In genomic region chr12:46472893-46473633, GRCh38 we compare ENCODE assay signal across 8 cellular contexts.
A peak's percentile ranks its signal among the peaks of the same experiment; 100 is the strongest.
DNase-seq lines count a peak whose midpoint lies in the region; TF ChIP-seq lines count a peak whose summit lies in the region.

No MANE protein-coding gene starts in this region.

- peaks cover 5 to 6% of the 10 kb centered on the region in 2 experiments for H3K4me1 ChIP-seq in trophoblast cell (ENCODE audit: control insufficient read depth in 1 of 2, insufficient read depth in 2 of 2, low read length in 2 of 2)

- no peak overlapping the region for H2AK5ac ChIP-seq in trophoblast cell (ENCODE audit: low read length)

- no peak overlapping the region for H2AFZ ChIP-seq in trophoblast cell (ENCODE audit: insufficient read depth, low read length, poor library complexity)

- in situ Hi-C loops in brain microvascular endothelial cell (cut with HindIII; ENCODE audit: low pct_ligation_motif_present, low sequenced_read_pairs) = no loop called here

- CTCF ChIA-PET in Calu3 (lab: Charles Lee) = no interaction called here

- peaks cover 47% of the 10 kb centered on the region for H3K4me1 Mint-ChIP-seq in Calu3 (ENCODE audit: low read depth, unreplicated experiment)

- H3K9ac ChIP-seq in trophoblast cell (ENCODE audit: low read length) = no peak overlapping the region

- H3K36me3 ChIP-seq in brain microvascular endothelial cell (replicated peaks) (no peaks in the 10 kb centered on the region), trophoblast cell (ENCODE audit: control insufficient read depth in 1 of 2, insufficient read depth in 2 of 2, low read length in 2 of 2) (no peaks in the 10 kb centered on the region)

- no peak overlapping the region for H3K14ac ChIP-seq in trophoblast cell (ENCODE audit: low read length)

- H3K79me2 ChIP-seq in trophoblast cell (ENCODE audit: control insufficient read depth, insufficient read depth, low read length, poor library complexity) = no peaks in the 10 kb centered on the region

- H2BK12ac ChIP-seq in trophoblast cell (ENCODE audit: low read length) = no peak overlapping the region

- no peak overlapping the region for H4K8ac ChIP-seq in trophoblast cell (ENCODE audit: low read depth, low read length)

- no TSS peak for BruUV-seq in Calu3 (replicated peaks; lab: Mats Ljungman, UMichigan)

- H4K12ac ChIP-seq in trophoblast cell (ENCODE audit: low read depth, low read length) = no peak overlapping the region

- no peaks in the 10 kb centered on the region for H3K27me3 ChIP-seq in brain microvascular endothelial cell (replicated peaks)
- H3K27me3 ChIP-seq in trophoblast cell (ENCODE audit: insufficient read depth, low read length) = no peaks in the 10 kb centered on the region

- H2BK5ac ChIP-seq in trophoblast cell (ENCODE audit: low read depth, low read length, poor library complexity) = no peak overlapping the region

- H3K4me3 ChIP-seq in brain microvascular endothelial cell (ENCODE audit: low read depth, low read length) (no peak overlapping the region), trophoblast cell (ENCODE audit: low read depth, low read length) (no peak overlapping the region)

- peak overlapping the region; percentile 66 for H3K27ac Mint-ChIP-seq in Calu3 (ENCODE audit: unreplicated experiment)

- H3K9me3 Mint-ChIP-seq in Calu3 (ENCODE audit: low read depth, unreplicated experiment) = no peaks in the 10 kb centered on the region

- H3K79me1 ChIP-seq in trophoblast cell (ENCODE audit: low read length) = peaks cover 10% of the 10 kb centered on the region

- intact Hi-C loops in Calu3 (cut with micrococcal nuclease; ENCODE audit: unreplicated experiment) = loop anchor here (5.0 kb wide), 3 partner anchors 41 to 189 kb away; no protein-coding TSS in a partner anchor

- H3K27me3 Mint-ChIP-seq in Calu3 (ENCODE audit: unreplicated experiment) = no peaks in the 10 kb centered on the region

- TF ChIP-seq CTCF in Calu3 (IDR thresholded peaks at IDR 0.05; ENCODE audit: unreplicated experiment) = no peak
- TF ChIP-seq CTCF in brain microvascular endothelial cell (IDR thresholded peaks at IDR 0.05; ENCODE audit: low read depth, low read length, missing control alignments) = no peak

- peaks cover 3% of the 10 kb centered on the region for H3K36me3 Mint-ChIP-seq in Calu3 (ENCODE audit: insufficient read depth, unreplicated experiment)

- H3K4ac ChIP-seq in trophoblast cell (ENCODE audit: low read depth, low read length) = no peak overlapping the region

- H3K27ac ChIP-seq in brain microvascular endothelial cell (peak overlapping the region; percentile 94), trophoblast cell (ENCODE audit: low read depth, low read length) (no peak overlapping the region)

- H3K4me3 Mint-ChIP-seq in Calu3 (ENCODE audit: low read depth, unreplicated experiment) = peak overlapping the region; percentile 36

- H3K23ac ChIP-seq in trophoblast cell (ENCODE audit: low read length) = no peak overlapping the region

- no peaks in the 10 kb centered on the region for H3K9me3 ChIP-seq in trophoblast cell (ENCODE audit: insufficient read depth, low read depth, low read length)

- DNase-seq in Calu3 (no peak), LHCN-M2 (ENCODE audit: low read depth) (peak; percentile 92), brain microvascular endothelial cell (peak; percentile 70), myocyte (ENCODE audit: low read depth) (peak; percentile 79), trophoblast cell (no peak), T-helper 9 cell (no peak), HUDEP-2 (lab: John Stamatoyannopoulos, UW; ENCODE audit: unreplicated experiment in 76 of 76) (no peak), ecto neural progenitor cell (ENCODE audit: low spot score) (no peak)

- no peak overlapping the region for H3K4me2 ChIP-seq in trophoblast cell (ENCODE audit: low read length)

- H2BK120ac ChIP-seq in trophoblast cell (ENCODE audit: insufficient read depth, low read length, poor library complexity) = no peak overlapping the region

- no peak overlapping the region for H3K18ac ChIP-seq in trophoblast cell (ENCODE audit: low read length)

- no peak overlapping the region for H4K91ac ChIP-seq in trophoblast cell (ENCODE audit: low read depth, low read length)

- WGBS in trophoblast cell (ENCODE audit: extremely low coverage, insufficient coverage, insufficient read length) = no CpG with 5 or more reads among the region's 4 CpGs

Comparison
In these comparisons a context has a peak if more than half of its experiments do, and no peak if none do; other contexts are left out.
1. DNase-seq: peak in LHCN-M2 (single experiment), brain microvascular endothelial cell (single experiment) and myocyte (single experiment); none in Calu3 (single experiment), trophoblast cell (0 of 2), T-helper 9 cell (single experiment), HUDEP-2 (0 of 76) and ecto neural progenitor cell (single experiment).